Comparison of ENCODE assay signal across 8 cellular contexts in genomic region chr3:196219194-196219969, GRCh38. TPM values are rescaled to one million over a fixed set of nuclear protein-coding genes. Genes with fewer than 3 reads are reported as not detected.
DNase-seq lines count a peak whose midpoint lies in the region; ATAC-seq and TF ChIP-seq lines count a peak whose summit lies in the region.

No MANE protein-coding gene starts in this region.

- intact Hi-C loops in MCF 10A (cut with micrococcal nuclease) = no loop called here
- intact Hi-C loops in left colon (cut with DNase I, micrococcal nuclease) = no loop called here

- no peaks in the 10 kb centered on the region for H3K36me3 Mint-ChIP-seq in MCF 10A (ENCODE audit: insufficient read depth, unreplicated experiment)

- no peaks in the 10 kb centered on the region for H3K9me3 Mint-ChIP-seq in MCF 10A (ENCODE audit: unreplicated experiment)

- DNase-seq in COLO668 (lab: John Stamatoyannopoulos, UW; ENCODE audit: unreplicated experiment) (peak; percentile 53), NCI-H1694 (lab: John Stamatoyannopoulos, UW) (peak; percentile 13), UCSD-AML1 (lab: John Stamatoyannopoulos, UW; ENCODE audit: unreplicated experiment) (peak; percentile 75), MCF 10A (ENCODE audit: unreplicated experiment) (peak; percentile 71), left colon (peak; percentile 68 to 69), ACHN (no peak)
- DNase-seq in stimulated activated CD4-positive, alpha-beta T cell treated with anti-CD3 and anti-CD28 coated beads, Interleukin-4, amount 100 ng/mL, for 24 hours = peak; percentile 66

- no peak overlapping the region for H3K27ac Mint-ChIP-seq in MCF 10A (ENCODE audit: low read depth, unreplicated experiment)

- H3K4me1 Mint-ChIP-seq in MCF 10A (ENCODE audit: insufficient read depth, unreplicated experiment) = peaks cover 7% of the 10 kb centered on the region

- ATAC-seq in GM21786 (IDR thresholded peaks at IDR 0.05; ENCODE audit: unreplicated experiment) = peak; percentile 85
- peak; percentile 43 for ATAC-seq in left colon

- BruUV-seq in MCF 10A (replicated peaks; lab: Mats Ljungman, UMichigan) = no TSS peak

- TF ChIP-seq CTCF in MCF 10A (IDR thresholded peaks at IDR 0.05; ENCODE audit: unreplicated experiment) = no peak

- CTCF ChIA-PET in MCF 10A (lab: Yijun Ruan, JAX) = interaction anchor here (0.7 to 1.7 kb wide), 2 partner anchors 23 to 147 kb away, joined by 3 to 4 read pairs; no protein-coding TSS in a partner anchor

- in situ Hi-C loops in ACHN (cut with HindIII; ENCODE audit: low pct_ligation_motif_present, low pct_unique_long_range_greater_than_20kb, low sequenced_read_pairs) = no loop called here

- POLR2A ChIA-PET in MCF 10A (lab: Yijun Ruan, JAX) = interaction anchor here (0.6 kb wide), 2 partner anchors 19 to 225 kb away, joined by 3 read pairs; no protein-coding TSS in a partner anchor

- H3K27me3 Mint-ChIP-seq in MCF 10A (ENCODE audit: insufficient read depth, unreplicated experiment) = peaks cover 11% of the 10 kb centered on the region

- H3K4me3 Mint-ChIP-seq in MCF 10A (ENCODE audit: unreplicated experiment) = no peak overlapping the region

RNA-seq across cellular contexts. Expression of gene SLC51A, which starts 3.0 kb away (rescaled TPM):
- total RNA-seq in MCF 10A (2022) (not detected in 2 replicates), left colon (10 to 100 TPM in 1 of 2 donors, under 1 TPM in 1; 0.46 to 86.3 TPM)

RNA-seq across cellular contexts. Expression of gene ZDHHC19, which starts 8.2 kb away (rescaled TPM):
- total RNA-seq in MCF 10A (2022) (not detected in 2 replicates), left colon (not detected)
